ENCODE assay signal across 8 cellular contexts in the genomic region with DNA sequence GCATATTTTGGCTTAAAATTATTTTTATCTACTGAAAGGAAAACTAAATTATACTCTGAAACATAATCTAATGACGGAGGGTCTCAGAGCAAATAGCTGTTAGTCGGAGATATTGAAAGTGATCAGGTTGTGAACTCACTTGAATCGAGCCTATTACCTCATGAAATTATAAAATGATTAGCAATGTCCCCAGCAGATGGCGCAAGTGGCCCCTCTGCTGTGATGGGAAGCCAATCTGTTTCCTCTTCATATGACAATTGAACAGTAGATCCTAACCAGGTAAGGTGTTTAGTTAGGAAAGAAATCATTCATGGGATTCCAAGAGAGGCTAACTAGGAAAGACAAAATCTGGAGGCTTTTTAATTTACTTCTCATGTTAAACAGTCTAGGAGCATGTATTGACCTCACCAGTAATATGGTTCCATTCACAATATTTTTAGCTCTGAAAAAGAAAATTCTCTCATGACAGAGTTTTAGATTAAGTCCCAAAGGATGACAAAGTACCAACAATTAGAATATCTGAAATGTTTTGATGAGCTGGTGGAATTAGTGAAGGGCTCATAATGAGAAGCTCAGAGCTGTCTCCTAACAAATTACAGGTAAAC. TPM values are rescaled to one million over a fixed set of nuclear protein-coding genes. Genes with fewer than 3 reads are reported as not detected.
DNase-seq lines count a peak whose midpoint lies in the region; ATAC-seq, FAIRE-seq and TF ChIP-seq lines count a peak whose summit lies in the region.

No MANE protein-coding gene starts in this region.

- DNase-seq in D721Med (ENCODE audit: insufficient read length, low spot score) (peak; percentile 56), NCI-H774 (lab: John Stamatoyannopoulos, UW) (peak; percentile 42), dermis microvascular lymphatic vessel endothelial cell (ENCODE audit: low read depth in 2 of 2) (peak; percentile 61 to 73), lower lobe of right lung (peak; percentile 77)
- peak; percentile 74 to 75 for DNase-seq in activated CD4-positive, alpha-beta T cell treated with anti-CD3 and anti-CD28 coated beads, Interleukin-2, amount 50 U/mL, for 4 hours
- DNase-seq in stimulated activated CD8-positive, alpha-beta memory T cell treated with anti-CD3 and anti-CD28 coated beads, Interleukin-12 subunit alpha, Interleukin-12 subunit beta, amount 100 ng/mL, for 24 hours (ENCODE audit: extremely low read depth), result peak; percentile 38

- no peaks in the 10 kb centered on the region for H3K36me3 ChIP-seq in lower lobe of right lung

- peak; percentile 81 for TF ChIP-seq CTCF in D721Med (IDR thresholded peaks at IDR 0.05; ENCODE audit: insufficient read depth, missing control alignments)
- TF ChIP-seq CTCF in lower lobe of right lung (IDR thresholded peaks at IDR 0.05), result peak; percentile 79

- no peaks in the 10 kb centered on the region for H3K9me3 ChIP-seq in lower lobe of right lung

- ATAC-seq in HG03280 (IDR thresholded peaks at IDR 0.05; ENCODE audit: unreplicated experiment), result peak; percentile 52
- ATAC-seq in lower lobe of right lung, result peak; percentile 80 to 89
- ATAC-seq in GM19023 (IDR thresholded peaks at IDR 0.05; ENCODE audit: unreplicated experiment), result no peak

- peaks cover 5% of the 10 kb centered on the region for H3K4me1 ChIP-seq in lower lobe of right lung

- H3K27ac ChIP-seq in lower lobe of right lung, result no peak overlapping the region

- FAIRE-seq in D721Med (lab: Jason Lieb, UNC), result peak; percentile 35

- intact Hi-C loops in lower lobe of right lung (cut with DNase I), result loop anchor here (5.0 kb wide), 1 partner anchor 59 kb away; no protein-coding TSS in a partner anchor

- no peak overlapping the region for H3K4me3 ChIP-seq in lower lobe of right lung

- H3K27me3 ChIP-seq in lower lobe of right lung (ENCODE audit: low read depth), result no peaks in the 10 kb centered on the region

RNA-seq across cellular contexts. Expression of a gene that starts 29.9 kb away (rescaled TPM):
- total RNA-seq in dermis microvascular lymphatic vessel endothelial cell, result 11.6 and 15.0 TPM in 2 replicates
- total RNA-seq in lower lobe of right lung, result 62.1 TPM

RNA-seq across cellular contexts. Expression of a gene that starts 43.3 kb away (rescaled TPM):
- 8.6 and 14.8 TPM in 2 replicates for total RNA-seq in dermis microvascular lymphatic vessel endothelial cell
- total RNA-seq in lower lobe of right lung, result 54.2 TPM
